Comparison of ENCODE assay signal across 10 cellular contexts in genomic region chr7:107939472-107940145, GRCh38. TPM values are rescaled to one million over a fixed set of nuclear protein-coding genes. Genes with fewer than 3 reads are reported as not detected.
DNase-seq lines count a peak whose midpoint lies in the region; ATAC-seq and TF ChIP-seq lines count a peak whose summit lies in the region.
"Had no signal": no experiment of that assay in that cellular context is flagged by ENCODE, and none has a peak within 500 bp of the region (broad histone marks: within the 10 kb centered on the region; RNA-seq: fewer than 3 reads in every experiment).

No MANE protein-coding gene starts in this region.

- no peak for ATAC-seq in HG03520 (IDR thresholded peaks at IDR 0.05; ENCODE audit: unreplicated experiment)

- no peaks in the 10 kb centered on the region for H3K27me3 Mint-ChIP-seq in type B pancreatic cell
- H3K27me3 Mint-ChIP-seq: activated naive CD8-positive, alpha-beta T cell; memory B cell had no signal

- no peaks in the 10 kb centered on the region for H3K9me3 Mint-ChIP-seq in type B pancreatic cell
- H3K9me3 Mint-ChIP-seq: memory B cell; T-helper 1 cell treated with Interleukin-12 subunit alpha and Interleukin-12 subunit beta and Interleukin-4 antibody, amounts not matched to agents 30 μg/mL and 1 μg/mL, for 36 hours had no signal

- H3K9me3 ChIP-seq in Peyer's patch, result no peaks in the 10 kb centered on the region
- H3K9me3 ChIP-seq in esophagus (ENCODE audit: control insufficient read depth in 2 of 2, insufficient read depth in 1 of 2, low read depth in 1 of 2, low read length in 1 of 2), result no peaks in the 10 kb centered on the region
- H3K9me3 ChIP-seq in mucosa of rectum (ENCODE audit: control insufficient read depth in 2 of 2, low read length in 2 of 2), result no peaks in the 10 kb centered on the region

- peak overlapping the region; percentile 8 for H3K27ac Mint-ChIP-seq in type B pancreatic cell
- H3K27ac Mint-ChIP-seq: activated naive CD8-positive, alpha-beta T cell; memory B cell; T-helper 1 cell treated with Interleukin-12 subunit alpha and Interleukin-12 subunit beta and Interleukin-4 antibody, amounts not matched to agents 30 μg/mL and 1 μg/mL, for 36 hours had no signal

- H3K36me3 ChIP-seq in Peyer's patch (peaks cover 0 to 65% (median 0%) of the 10 kb centered on the region in 3 donors), esophagus (ENCODE audit: control insufficient read depth in 2 of 2, insufficient read depth in 2 of 2, low read length in 1 of 2) (peaks cover 0 to 5% of the 10 kb centered on the region in 2 donors), mucosa of rectum (ENCODE audit: control insufficient read depth in 2 of 2, insufficient read depth in 2 of 2, low read length in 2 of 2) (peaks cover 29 to 35% of the 10 kb centered on the region in 2 donors)

- no peak overlapping the region for H3K4me3 Mint-ChIP-seq in type B pancreatic cell
- H3K4me3 Mint-ChIP-seq: activated naive CD8-positive, alpha-beta T cell; memory B cell; T-helper 1 cell treated with Interleukin-12 subunit alpha and Interleukin-12 subunit beta and Interleukin-4 antibody, amounts not matched to agents 30 μg/mL and 1 μg/mL, for 36 hours had no signal

- H3K36me3 Mint-ChIP-seq in type B pancreatic cell, result peaks cover 53% of the 10 kb centered on the region

- H3K4me1 ChIP-seq in Peyer's patch (peaks cover 0 to 8% (median 0%) of the 10 kb centered on the region in 4 donors), esophagus (ENCODE audit: control insufficient read depth in 2 of 2, insufficient read depth in 2 of 2, low read length in 1 of 2) (peaks cover 0 to 6% of the 10 kb centered on the region in 2 donors), mucosa of rectum (ENCODE audit: control insufficient read depth in 2 of 2, insufficient read depth in 2 of 2, low read length in 2 of 2) (peaks cover 0 to 3% of the 10 kb centered on the region in 2 donors)

- H3K9ac ChIP-seq in mucosa of rectum (ENCODE audit: low read depth in 1 of 2, low read length in 2 of 2), result no peak overlapping the region

- H3K27me3 ChIP-seq in Peyer's patch, result no peaks in the 10 kb centered on the region
- no peaks in the 10 kb centered on the region for H3K27me3 ChIP-seq in esophagus (ENCODE audit: control insufficient read depth in 1 of 2, insufficient read depth in 2 of 2, low read length in 2 of 2)
- no peaks in the 10 kb centered on the region for H3K27me3 ChIP-seq in mucosa of rectum (ENCODE audit: control insufficient read depth in 2 of 2, insufficient read depth in 2 of 2, low read length in 2 of 2)

- TF ChIP-seq CTCF in Peyer's patch (IDR thresholded peaks at IDR 0.05), result no peak
- no peak for TF ChIP-seq CTCF in type B pancreatic cell (conservative IDR thresholded peaks at IDR 0.05)

- 26 to 41% methylated on average over 7 of the region's 7 CpGs for WGBS in esophagus, 2 donors

- H3K4me1 Mint-ChIP-seq in type B pancreatic cell (ENCODE audit: unreplicated experiment), result peaks cover 33% of the 10 kb centered on the region
- H3K4me1 Mint-ChIP-seq: memory B cell had no signal

- no peak for TF ChIP-seq POLR2A in Peyer's patch (IDR thresholded peaks at IDR 0.05)

- peak in 1 of 3 donors; percentile 53 for DNase-seq in Peyer's patch
- DNase-seq in type B pancreatic cell (ENCODE audit: extremely low spot score, unreplicated experiment), result no peak
- no peak for DNase-seq in iPS-NIHi11 (ENCODE audit: low spot score)
- no peak for DNase-seq in activated T-cell treated with anti-CD3 and anti-CD28 coated beads for 4 hours

- H3K27ac ChIP-seq in Peyer's patch, result peak overlapping the region in 3 of 4 donors; percentile 26 to 70 (median 70)
- peak overlapping the region; percentile 66 to 88 for H3K27ac ChIP-seq in esophagus (ENCODE audit: low read depth in 2 of 2, low read length in 1 of 2)
- H3K27ac ChIP-seq in mucosa of rectum (ENCODE audit: low read depth in 2 of 2, low read length in 2 of 2), result peak overlapping the region; percentile 61 to 65

- H3K4me3 ChIP-seq in Peyer's patch (no peak overlapping the region), esophagus (ENCODE audit: low read depth in 1 of 2, low read length in 2 of 2) (no peak overlapping the region), mucosa of rectum (ENCODE audit: low read length in 2 of 2) (no peak overlapping the region)

RNA-seq across cellular contexts. Expression of gene DLD, which starts 48.6 kb away (rescaled TPM):
- total RNA-seq in Peyer's patch, result 10 to 100 TPM; 53.9 to 93.3 (median 74.2) TPM
- polyA plus RNA-seq in esophagus, result 10 to 100 TPM in 1 of 2 donors, 1 to 10 TPM in 1; 9.3 to 74.6 TPM
- total RNA-seq in type B pancreatic cell (ENCODE audit: low replicate concordance), result 74.3 and 80.7 TPM in 2 replicates
